In genomic region chr13:23776698-23777570, GRCh38 we compare ENCODE assay signal across 1 cellular context.
TF ChIP-seq lines count a peak whose summit lies in the region.

No MANE protein-coding gene starts in this region.

TF ChIP-seq in GM12878, 131 proteins besides CTCF, POLR2A, EP300 and RAD21 (continued from another document and continues in another):
- TF ChIP-seq ELK1 (IDR thresholded peaks at IDR 0.05; ENCODE audit: low read depth, low read length), result no peak
- peak; percentile 48; the same call in 1 of the 2 replicates for TF ChIP-seq MXI1 (IDR thresholded peaks at IDR 0.05; ENCODE audit: low read depth, low read length)
- TF ChIP-seq ZBTB11 (CRISPR knock-in tag; IDR thresholded peaks at IDR 0.05), result no peak
- peak; percentile 35; the same call in 1 of the 2 replicates for TF ChIP-seq ATF7 (IDR thresholded peaks at IDR 0.05; ENCODE audit: low read depth)
- no peak for TF ChIP-seq ZNF592 (IDR thresholded peaks at IDR 0.05)
- peak; percentile 21; the same call in 1 of the 2 replicates for TF ChIP-seq NBN (IDR thresholded peaks at IDR 0.05)
- no peak for TF ChIP-seq NRF1 (conservative IDR thresholded peaks at IDR 0.05; ENCODE audit: low read depth, low read length)
- TF ChIP-seq SUPT20H (IDR thresholded peaks at IDR 0.05; ENCODE audit: borderline replicate concordance, control insufficient read depth, low read depth, low read length), result no peak
- TF ChIP-seq SPI1 (IDR thresholded peaks at IDR 0.05; ENCODE audit: borderline replicate concordance, insufficient read depth, low read depth, low read length), result peak; percentile 94
- TF ChIP-seq FOXK2 (IDR thresholded peaks at IDR 0.05), result no peak
- TF ChIP-seq ESRRA (IDR thresholded peaks at IDR 0.05; ENCODE audit: low read length), result no peak
- peak in 1 of 2 experiments; percentile 28; a peak in 1 of 4 replicates for TF ChIP-seq ETV6 (conservative IDR thresholded peaks at IDR 0.05 in 1 of 2, IDR thresholded peaks at IDR 0.05 in 1 of 2; ENCODE audit: borderline replicate concordance in 1 of 2, low read depth in 1 of 2)
- TF ChIP-seq JUNB (IDR thresholded peaks at IDR 0.05), result peak; percentile 56; the same call in 1 of the 2 replicates
- TF ChIP-seq RB1 (IDR thresholded peaks at IDR 0.05; ENCODE audit: borderline replicate concordance), result no peak
- TF ChIP-seq FOXM1 (IDR thresholded peaks at IDR 0.05; ENCODE audit: low read depth, low read length), result no peak
- no peak for TF ChIP-seq SUZ12 (IDR thresholded peaks at IDR 0.05; ENCODE audit: unreplicated experiment)
- TF ChIP-seq SMC3 (IDR thresholded peaks at IDR 0.05; ENCODE audit: borderline replicate concordance, low read length), result 0 out of 2 replicates have a peak, but pooled peaks have one; percentile 5
- no peak for TF ChIP-seq ZBTB40 (IDR thresholded peaks at IDR 0.05; ENCODE audit: borderline replicate concordance)
- TF ChIP-seq SKIL (IDR thresholded peaks at IDR 0.05; ENCODE audit: low read depth, poor library complexity, severe bottlenecking), result peak; percentile 25
- no peak for TF ChIP-seq KLF5 (IDR thresholded peaks at IDR 0.05; ENCODE audit: partially characterized antibody)
- no peak for TF ChIP-seq ZNF622 (IDR thresholded peaks at IDR 0.05)
- no peak for TF ChIP-seq NKRF (conservative IDR thresholded peaks at IDR 0.05)
- no peak for TF ChIP-seq SIX5 (IDR thresholded peaks at IDR 0.05; ENCODE audit: low read depth, low read length, severe bottlenecking)
- TF ChIP-seq E4F1 (IDR thresholded peaks at IDR 0.05; ENCODE audit: borderline replicate concordance, partially characterized antibody), result no peak
- no peak for TF ChIP-seq IRF5 (IDR thresholded peaks at IDR 0.05; ENCODE audit: borderline replicate concordance)
- no peak for TF ChIP-seq SREBF2 (IDR thresholded peaks at IDR 0.05; ENCODE audit: low read length)
- TF ChIP-seq ZNF274 (IDR thresholded peaks at IDR 0.05; ENCODE audit: insufficient read depth, insufficient read length), result no peak
- peak; percentile 81 for TF ChIP-seq YY1 (IDR thresholded peaks at IDR 0.05; ENCODE audit: low read depth, low read length)
- TF ChIP-seq MYC (IDR thresholded peaks at IDR 0.05; ENCODE audit: insufficient read depth, insufficient read length, insufficient replicate concordance, low read length, severe bottlenecking), result no peak
- TF ChIP-seq JUND (IDR thresholded peaks at IDR 0.05; ENCODE audit: low read depth, low read length), result no peak
- no peak for TF ChIP-seq CBX5 (IDR thresholded peaks at IDR 0.05; ENCODE audit: low read depth)
- TF ChIP-seq FOS (IDR thresholded peaks at IDR 0.05; ENCODE audit: borderline replicate concordance, extremely low read depth, insufficient read length), result no peak
- TF ChIP-seq NFYA (IDR thresholded peaks at IDR 0.05; ENCODE audit: borderline replicate concordance, low read depth, low read length), result no peak
- no peak for TF ChIP-seq STAT1 (conservative IDR thresholded peaks at IDR 0.05)
